Comparison of ENCODE assay signal across 14 cellular contexts in the genomic region with DNA sequence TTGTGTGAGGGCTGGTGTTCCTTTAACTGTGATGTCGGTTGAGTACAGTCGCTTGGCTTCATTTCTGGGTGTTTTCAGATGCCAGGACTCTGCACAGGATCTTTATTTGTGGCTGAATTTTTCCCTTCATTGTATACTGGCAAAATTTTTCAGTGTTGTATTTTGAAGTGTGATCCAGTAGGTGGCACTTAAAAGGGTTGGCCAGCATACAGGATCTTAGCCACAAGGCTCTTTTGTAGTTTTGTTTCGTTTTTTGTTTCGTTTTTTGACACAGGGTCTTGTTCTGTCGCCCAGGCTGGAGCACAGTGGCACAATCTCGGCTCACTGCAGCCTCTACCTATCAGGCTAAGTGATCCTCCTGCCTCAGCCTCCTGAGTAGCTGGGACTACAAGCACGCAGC. TPM values are rescaled to one million over a fixed set of nuclear protein-coding genes. Genes with fewer than 3 reads are reported as not detected.
DNase-seq lines count a peak whose midpoint lies in the region; ATAC-seq and TF ChIP-seq lines count a peak whose summit lies in the region.
"Had no signal": no experiment of that assay in that cellular context is flagged by ENCODE, and none has a peak within 500 bp of the region (broad histone marks: within the 10 kb centered on the region; RNA-seq: fewer than 3 reads in every experiment).

No MANE protein-coding gene starts in this region.

- ATAC-seq in activated CD8-positive, alpha-beta memory T cell treated with anti-CD3 and anti-CD28 coated beads, Interleukin-2, amount 10 ng/mL, durations not matched to agents 7 days and 5 days: peak; percentile 82
- ATAC-seq in aorta (ENCODE audit: low FRiP score): no peak

- no peaks in the 10 kb centered on the region for H3K27me3 ChIP-seq in Karpas-422 (ENCODE audit: low read length)
- no peaks in the 10 kb centered on the region for H3K27me3 ChIP-seq in osteoblast (ENCODE audit: insufficient read depth, low read length)
- no peaks in the 10 kb centered on the region for H3K27me3 ChIP-seq in aorta (ENCODE audit: control insufficient read depth in 1 of 2, insufficient read depth in 2 of 2, low read length in 1 of 2)
- H3K27me3 ChIP-seq in Peyer's patch: no peaks in the 10 kb centered on the region
- H3K27me3 ChIP-seq: BE2C had no signal

- peaks cover 14% of the 10 kb centered on the region for H3K27me3 Mint-ChIP-seq in activated CD8-positive, alpha-beta memory T cell treated with anti-CD3 and anti-CD28 coated beads, Interleukin-2, amount 10 ng/mL, durations not matched to agents 7 days and 5 days

- DNase-seq in activated CD8-positive, alpha-beta memory T cell treated with anti-CD3 and anti-CD28 coated beads, Interleukin-2, amount 10 ng/mL, durations not matched to agents 7 days and 5 days: no peak
- no peak for DNase-seq in activated CD8-positive, alpha-beta memory T cell treated with anti-CD3 and anti-CD28 coated beads, Interleukin-2, amount 50 U/mL, for 4 hours
- peak; percentile 50 for DNase-seq in Karpas-422
- peak; percentile 39 for DNase-seq in SW480 (ENCODE audit: low spot score)
- DNase-seq in osteoblast (ENCODE audit: insufficient read length, low spot score, missing footprints): no peak
- DNase-seq in NCI-H187 (lab: John Stamatoyannopoulos, UW): no peak
- no peak for DNase-seq in aorta
- no peak for DNase-seq in Peyer's patch
- DNase-seq: activated gamma-delta T cell treated with Interleukin-2 at 50 U/mL for 16 hours, BE2C, foreskin melanocyte, NCI-H510A had no signal

- no peak overlapping the region for H3K4me3 ChIP-seq in Karpas-422 (ENCODE audit: low read length)
- peak overlapping the region; percentile 39 for H3K4me3 ChIP-seq in osteoblast (ENCODE audit: insufficient read depth, low read length)
- no peak overlapping the region for H3K4me3 ChIP-seq in aorta (ENCODE audit: low read length in 2 of 2)
- no peak overlapping the region for H3K4me3 ChIP-seq in Peyer's patch

- H3K9me3 ChIP-seq in Karpas-422 (ENCODE audit: low read length): no peaks in the 10 kb centered on the region
- no peaks in the 10 kb centered on the region for H3K9me3 ChIP-seq in osteoblast (ENCODE audit: low read depth, low read length)
- H3K9me3 ChIP-seq in aorta (ENCODE audit: control insufficient read depth, low read length): no peaks in the 10 kb centered on the region
- no peaks in the 10 kb centered on the region for H3K9me3 ChIP-seq in Peyer's patch
- H3K9me3 ChIP-seq: BE2C had no signal

- CTCF ChIA-PET in activated CD8-positive, alpha-beta memory T cell treated with anti-CD3 and anti-CD28 coated beads, Interleukin-2, amount 10 ng/mL, durations not matched to agents 7 days and 5 days (lab: Charles Lee): interaction anchor here (1.6 to 2.0 kb wide), 3 partner anchors 10 to 250 kb away, joined by 3 to 13 read pairs (median 4); no protein-coding TSS in a partner anchor

- H3K4me2 ChIP-seq in Karpas-422 (ENCODE audit: low read depth, low read length, poor library complexity, severe bottlenecking): no peak overlapping the region
- H3K4me2 ChIP-seq in osteoblast (ENCODE audit: insufficient read depth, low read length): no peak overlapping the region

- no peak for TF ChIP-seq CTCF in osteoblast (IDR thresholded peaks at IDR 0.05; ENCODE audit: extremely low read depth, low read depth, low read length)
- TF ChIP-seq CTCF in Peyer's patch (IDR thresholded peaks at IDR 0.05): no peak

- H2AFZ ChIP-seq in Karpas-422 (ENCODE audit: low read length) (no peak overlapping the region), osteoblast (ENCODE audit: low read length) (no peak overlapping the region)

- H3K4me1 ChIP-seq in Karpas-422 (ENCODE audit: low read length): no peaks in the 10 kb centered on the region
- no peaks in the 10 kb centered on the region for H3K4me1 ChIP-seq in osteoblast (ENCODE audit: insufficient read depth, low read length)
- H3K4me1 ChIP-seq in aorta (ENCODE audit: control insufficient read depth in 1 of 2, insufficient read depth in 2 of 2, low read length in 2 of 2): no peaks in the 10 kb centered on the region
- no peaks in the 10 kb centered on the region for H3K4me1 ChIP-seq in Peyer's patch
- H3K4me1 ChIP-seq: BE2C had no signal

- no peaks in the 10 kb centered on the region for H3K9me3 Mint-ChIP-seq in activated CD8-positive, alpha-beta memory T cell treated with anti-CD3 and anti-CD28 coated beads, Interleukin-2, amount 10 ng/mL, durations not matched to agents 7 days and 5 days (ENCODE audit: low read depth)

- H3K79me2 ChIP-seq in Karpas-422 (ENCODE audit: low read length): no peaks in the 10 kb centered on the region
- no peaks in the 10 kb centered on the region for H3K79me2 ChIP-seq in osteoblast (ENCODE audit: insufficient read depth, low read length)

- no peaks in the 10 kb centered on the region for H3K36me3 Mint-ChIP-seq in activated CD8-positive, alpha-beta memory T cell treated with anti-CD3 and anti-CD28 coated beads, Interleukin-2, amount 10 ng/mL, durations not matched to agents 7 days and 5 days

- peak overlapping the region; percentile 54 for H3K4me3 Mint-ChIP-seq in activated CD8-positive, alpha-beta memory T cell treated with anti-CD3 and anti-CD28 coated beads, Interleukin-2, amount 10 ng/mL, durations not matched to agents 7 days and 5 days

- H3K27ac ChIP-seq in Karpas-422 (ENCODE audit: low read length) (no peak overlapping the region), osteoblast (ENCODE audit: low read depth, low read length) (no peak overlapping the region), aorta (ENCODE audit: low read depth in 1 of 2, low read length in 2 of 2) (no peak overlapping the region), Peyer's patch (no peak overlapping the region)

- intact Hi-C loops in aorta (cut with DNase I): no loop called here

- no peaks in the 10 kb centered on the region for H4K20me1 ChIP-seq in Karpas-422 (ENCODE audit: insufficient read depth, low read depth, low read length)
- no peaks in the 10 kb centered on the region for H4K20me1 ChIP-seq in osteoblast (ENCODE audit: insufficient read depth, low read length)

- no peak for TF ChIP-seq POLR2A in Peyer's patch (IDR thresholded peaks at IDR 0.05)

- peak overlapping the region; percentile 88 for H3K27ac Mint-ChIP-seq in activated CD8-positive, alpha-beta memory T cell treated with anti-CD3 and anti-CD28 coated beads, Interleukin-2, amount 10 ng/mL, durations not matched to agents 7 days and 5 days

- 72 to 74% methylated on average over 7 of the region's 7 CpGs for WGBS in aorta, 2 donors

- no peaks in the 10 kb centered on the region for H3K9me2 ChIP-seq in Karpas-422 (replicated peaks; ENCODE audit: insufficient read depth, low read length)

- no peak overlapping the region for H3K9ac ChIP-seq in Karpas-422 (ENCODE audit: low read length)

- H3K36me3 ChIP-seq in Karpas-422 (ENCODE audit: insufficient read depth, low read length) (no peaks in the 10 kb centered on the region), osteoblast (ENCODE audit: insufficient read depth, low read length) (no peaks in the 10 kb centered on the region), aorta (ENCODE audit: control insufficient read depth in 1 of 2, insufficient read depth in 2 of 2, low read length in 1 of 2) (no peaks in the 10 kb centered on the region), Peyer's patch (no peaks in the 10 kb centered on the region)
- H3K36me3 ChIP-seq: BE2C had no signal

- peaks cover 12% of the 10 kb centered on the region for H3K4me1 Mint-ChIP-seq in activated CD8-positive, alpha-beta memory T cell treated with anti-CD3 and anti-CD28 coated beads, Interleukin-2, amount 10 ng/mL, durations not matched to agents 7 days and 5 days

RNA-seq across cellular contexts. Expression of a gene that starts 8.7 kb away (rescaled TPM):
- total RNA-seq in activated CD8-positive, alpha-beta memory T cell treated with anti-CD3 and anti-CD28 coated beads, Interleukin-2, amount 10 ng/mL, durations not matched to agents 7 days and 5 days: not detected
- total RNA-seq in Karpas-422 (2014; rRNA removed; shearing (Covaris generic); ENCODE audit: low replicate concordance): not detected in 2 replicates
- total RNA-seq in osteoblast (not detected in 2 replicates), aorta (1 to 10 TPM; 2.0 to 5.2 TPM), Peyer's patch (not detected)
- polyA plus RNA-seq in aorta: not detected

RNA-seq across cellular contexts. Expression of a gene that starts 23.2 kb away (rescaled TPM):
- total RNA-seq in activated CD8-positive, alpha-beta memory T cell treated with anti-CD3 and anti-CD28 coated beads, Interleukin-2, amount 10 ng/mL, durations not matched to agents 7 days and 5 days: 1 to 10 TPM in 1 of 2 experiments, under 1 TPM in 1; 0.80 to 2.5 TPM
- not detected in 2 replicates for total RNA-seq in Karpas-422 (2014; rRNA removed; shearing (Covaris generic); ENCODE audit: low replicate concordance)
- total RNA-seq in osteoblast (0.36 and 0.59 TPM in 2 replicates), aorta (1 to 10 TPM in 1 of 2 donors, under 1 TPM in 1; 0.72 to 1.0 TPM), Peyer's patch (1 to 10 TPM in 2 of 4 donors, not detected in 2; 2.1 to 2.7 TPM)
- polyA plus RNA-seq in aorta: not detected
- total RNA-seq: ureter had no signal

RNA-seq across cellular contexts. Expression of a gene that starts 32.5 kb away (rescaled TPM):
- total RNA-seq in activated CD8-positive, alpha-beta memory T cell treated with anti-CD3 and anti-CD28 coated beads, Interleukin-2, amount 10 ng/mL, durations not matched to agents 7 days and 5 days: 1 to 10 TPM in 1 of 2 experiments, under 1 TPM in 1; 0.54 to 1.8 TPM
- not detected in 2 replicates for total RNA-seq in Karpas-422 (2014; rRNA removed; shearing (Covaris generic); ENCODE audit: low replicate concordance)
- total RNA-seq in osteoblast (not detected in 2 replicates), aorta (not detected), Peyer's patch (not detected)
- polyA plus RNA-seq in aorta: under 1 TPM in 1 of 2 donors, not detected in 1; 0.20 TPM
- total RNA-seq: ureter had no signal
- polyA plus RNA-seq: liver had no signal

RNA-seq across cellular contexts. Expression of a gene that starts 50.3 kb away (rescaled TPM):
- under 1 TPM; 0.30 to 0.99 TPM for total RNA-seq in activated CD8-positive, alpha-beta memory T cell treated with anti-CD3 and anti-CD28 coated beads, Interleukin-2, amount 10 ng/mL, durations not matched to agents 7 days and 5 days
- total RNA-seq in Karpas-422 (2014; rRNA removed; shearing (Covaris generic); ENCODE audit: low replicate concordance): not detected in 2 replicates
- total RNA-seq in osteoblast: not detected in 2 replicates
- not detected for total RNA-seq in aorta
- polyA plus RNA-seq in aorta: not detected
- total RNA-seq in Peyer's patch: not detected
- total RNA-seq: liver, ureter had no signal

Comparison
In these comparisons a context has a peak if more than half of its experiments do, and no peak if none do; other contexts are left out.
1. DNase-seq: peak in Karpas-422 (single experiment) and SW480 (single experiment); none in activated CD8-positive, alpha-beta memory T cell treated with anti-CD3 and anti-CD28 coated beads, Interleukin-2, amount 10 ng/mL, durations not matched to agents 7 days and 5 days (single experiment), activated CD8-positive, alpha-beta memory T cell treated with anti-CD3 and anti-CD28 coated beads, Interleukin-2, amount 50 U/mL, for 4 hours (single experiment), osteoblast (single experiment), NCI-H187 (0 of 2), aorta (0 of 2) and Peyer's patch (0 of 3).